Comparison of ENCODE assay signal across 21 cellular contexts in the genomic region with DNA sequence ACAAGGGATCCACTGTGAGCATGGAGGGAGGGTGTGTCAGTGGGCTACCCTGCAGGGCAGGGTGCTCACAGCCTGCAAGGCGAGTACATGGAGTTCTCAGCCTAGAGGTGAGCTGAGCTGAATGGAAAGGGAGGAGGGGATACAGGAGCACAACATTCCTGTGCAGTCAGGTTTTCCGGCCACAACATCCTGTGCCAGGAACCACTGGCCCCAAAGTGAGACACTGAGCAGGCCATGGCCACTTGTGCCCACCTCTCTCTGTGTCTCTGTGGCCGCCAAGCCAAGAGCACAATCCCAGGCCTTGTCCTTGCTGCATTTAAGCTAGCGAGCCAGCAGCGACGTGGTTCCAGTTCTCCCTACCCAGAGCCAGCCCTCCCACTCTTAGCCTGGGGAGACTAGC. TPM values are rescaled to one million over a fixed set of nuclear protein-coding genes. Genes with fewer than 3 reads are reported as not detected.
A peak's percentile ranks its signal among the peaks of the same experiment; 100 is the strongest.
DNase-seq lines count a peak whose midpoint lies in the region; ATAC-seq, FAIRE-seq and TF ChIP-seq lines count a peak whose summit lies in the region.
"Had no signal": no experiment of that assay in that cellular context is flagged by ENCODE, and none has a peak within 500 bp of the region (broad histone marks: within the 10 kb centered on the region; RNA-seq: fewer than 3 reads in every experiment).

No MANE protein-coding gene starts in this region.

- BruUV-seq in PC-3 (replicated peaks; lab: Mats Ljungman, UMichigan) = no TSS peak

- ATAC-seq in PC-3 = peak; percentile 64
- ATAC-seq: left cardiac atrium, Right ventricle myocardium inferior, sciatic nerve had no signal

- no peaks in the 10 kb centered on the region for H3K79me2 ChIP-seq in PC-3 (ENCODE audit: low read length)

- no peak for FAIRE-seq in GM12892 (lab: Jason Lieb, UNC)
- FAIRE-seq: G401.6 had no signal

- H2AFZ ChIP-seq in PC-3 (ENCODE audit: low read length) = peak overlapping the region; percentile 48; the same call in 1 of the 2 replicates

- no peak overlapping the region for H3K4me3 Mint-ChIP-seq in dendritic cell treated with granulocyte-macrophage colony-stimulating factor and Interleukin-4, amounts not matched to agents 40 ng/mL and 50 ng/mL, for 4 days

- H3K36me3 ChIP-seq in PC-3 (ENCODE audit: low read depth, low read length) = no peaks in the 10 kb centered on the region
- H3K36me3 ChIP-seq in neutrophil = peaks cover 18% of the 10 kb centered on the region

- H4K20me1 ChIP-seq in PC-3 (ENCODE audit: low read length) = no peaks in the 10 kb centered on the region

- peak overlapping the region; percentile 70 for H3K27ac Mint-ChIP-seq in dendritic cell treated with granulocyte-macrophage colony-stimulating factor and Interleukin-4, amounts not matched to agents 40 ng/mL and 50 ng/mL, for 4 days
- H3K27ac Mint-ChIP-seq: activated T-helper 2 cell treated with anti-CD3 and anti-CD28 coated beads, Interferon-gamma antibody, Interleukin-2, Interleukin-4, amounts not matched to agents 10 μg/mL and 5 μg/mL and 100 μg/mL, durations not matched to agents 14 hours and 24 hours and 36 hours had no signal

- H3K9me2 ChIP-seq in PC-3 (replicated peaks; ENCODE audit: low read length) = no peaks in the 10 kb centered on the region

- CTCF ChIA-PET in PC-3 (lab: Charles Lee) = no interaction called here

- no peak overlapping the region for H3K27ac ChIP-seq in PC-3 (ENCODE audit: low read length)
- H3K27ac ChIP-seq in neutrophil = peak overlapping the region; percentile 85

- no peaks in the 10 kb centered on the region for H3F3A ChIP-seq in PC-3 (ENCODE audit: low read length, unreplicated experiment)

- H3K4me1 ChIP-seq in PC-3 (ENCODE audit: insufficient read depth, low read length) = peaks cover 9% of the 10 kb centered on the region
- H3K4me1 ChIP-seq in neutrophil (ENCODE audit: control insufficient read depth in 1 of 2, insufficient read depth in 1 of 2, low read depth in 1 of 2, low read length in 1 of 2) = peaks cover 63% of the 10 kb centered on the region in 2 experiments

- intact Hi-C loops in PC-3 (cut with micrococcal nuclease) = no loop called here
- intact Hi-C loops in dendritic cell treated with granulocyte-macrophage colony-stimulating factor and Interleukin-4, amounts not matched to agents 40 ng/mL and 50 ng/mL, for 4 days (cut with micrococcal nuclease) = no loop called here

- DNase-seq in GM12892 (ENCODE audit: insufficient read length) (no peak), PC-3 (peak; percentile 63), NCI-H2227 (lab: John Stamatoyannopoulos, UW; ENCODE audit: unreplicated experiment) (no peak), NCI-H1105 (lab: John Stamatoyannopoulos, UW) (no peak)
- DNase-seq in activated effector memory CD4-positive, alpha-beta T cell treated with anti-CD3 and anti-CD28 coated beads, Interleukin-2, amount 50 U/mL, for 16 hours = no peak
- DNase-seq: activated CD4-positive, CD25-positive, alpha-beta regulatory T cell; activated CD8-positive, alpha-beta memory T cell treated with anti-CD3 and anti-CD28 coated beads for 24 hours; amygdala; cerebellar nuclear complex; GOT3; left cardiac atrium; mucosa of descending colon; occipital lobe had no signal

- H3K9me3 Mint-ChIP-seq in dendritic cell treated with granulocyte-macrophage colony-stimulating factor and Interleukin-4, amounts not matched to agents 40 ng/mL and 50 ng/mL, for 4 days = no peaks in the 10 kb centered on the region
- H3K9me3 Mint-ChIP-seq: activated T-helper 2 cell treated with anti-CD3 and anti-CD28 coated beads, Interferon-gamma antibody, Interleukin-2, Interleukin-4, amounts not matched to agents 10 μg/mL and 5 μg/mL and 100 μg/mL, durations not matched to agents 14 hours and 24 hours and 36 hours had no signal

- H3K4me3 ChIP-seq in PC-3 (ENCODE audit: low read length) (no peak overlapping the region), neutrophil (ENCODE audit: low read depth in 1 of 2, low read length in 1 of 2) (no peak overlapping the region)
- H3K4me3 ChIP-seq: mucosa of descending colon had no signal

- TF ChIP-seq CTCF in PC-3 (conservative IDR thresholded peaks at IDR 0.05; ENCODE audit: low read depth, low read length) (no peak), neutrophil (IDR thresholded peaks at IDR 0.05) (no peak)

- H3K9me3 ChIP-seq in PC-3 (ENCODE audit: low read length) (no peaks in the 10 kb centered on the region), neutrophil (no peaks in the 10 kb centered on the region)
- H3K9me3 ChIP-seq: mucosa of descending colon had no signal

- POLR2A ChIA-PET in PC-3 (lab: Charles Lee; ENCODE audit: unreplicated experiment) = no interaction called here

- no peaks in the 10 kb centered on the region for H3K27me3 Mint-ChIP-seq in dendritic cell treated with granulocyte-macrophage colony-stimulating factor and Interleukin-4, amounts not matched to agents 40 ng/mL and 50 ng/mL, for 4 days

- H3K9ac ChIP-seq in PC-3 (ENCODE audit: low read length) = no peak overlapping the region

- peaks cover 69% of the 10 kb centered on the region for H3K4me1 Mint-ChIP-seq in dendritic cell treated with granulocyte-macrophage colony-stimulating factor and Interleukin-4, amounts not matched to agents 40 ng/mL and 50 ng/mL, for 4 days (ENCODE audit: low read depth)

- H3K36me3 Mint-ChIP-seq in dendritic cell treated with granulocyte-macrophage colony-stimulating factor and Interleukin-4, amounts not matched to agents 40 ng/mL and 50 ng/mL, for 4 days (ENCODE audit: low read depth) = peaks cover 29% of the 10 kb centered on the region

- peak; percentile 12; the same call in 1 of the 2 replicates for TF ChIP-seq POLR2A in GM12892 (IDR thresholded peaks at IDR 0.05; ENCODE audit: low read depth, low read length)

- H3K4me2 ChIP-seq in PC-3 (ENCODE audit: low read length) = peak overlapping the region; percentile 6; the same call in 1 of the 2 replicates

- H3K27me3 ChIP-seq in PC-3 (ENCODE audit: low read length) (no peaks in the 10 kb centered on the region), neutrophil (no peaks in the 10 kb centered on the region)

RNA-seq across cellular contexts. Expression of gene DOK1, which starts 6.1 kb away (rescaled TPM):
- polyA plus RNA-seq in GM12892 (2012; ENCODE audit: missing spikeins) = 30.5 TPM
- 4.7 and 6.0 TPM in 2 replicates for total RNA-seq in PC-3 (2014; rRNA removed)

RNA-seq across cellular contexts. Expression of gene LOXL3, which starts 6.8 kb away (rescaled TPM):
- polyA plus RNA-seq in GM12892 (2012; ENCODE audit: missing spikeins) = 21.0 TPM
- 5.8 and 12.4 TPM in 2 replicates for total RNA-seq in PC-3 (2014; rRNA removed)

RNA-seq across cellular contexts. Expression of gene HTRA2, which starts 30.9 kb away (rescaled TPM):
- polyA plus RNA-seq in GM12892 (2012; ENCODE audit: missing spikeins) = 56.6 TPM
- 71.8 and 77.5 TPM in 2 replicates for total RNA-seq in PC-3 (2014; rRNA removed)

RNA-seq across cellular contexts. Expression of gene AUP1, which starts 31.1 kb away (rescaled TPM):
- polyA plus RNA-seq in GM12892 (2012; ENCODE audit: missing spikeins) = 82.7 TPM
- 218 and 233 TPM in 2 replicates for total RNA-seq in PC-3 (2014; rRNA removed)

RNA-seq across cellular contexts. Expression of gene DQX1, which starts 34.6 kb away (rescaled TPM):
- 0.93 TPM for polyA plus RNA-seq in GM12892 (2012; ENCODE audit: missing spikeins)
- total RNA-seq in PC-3 (2014; rRNA removed) = 0.07 and 0.63 TPM in 2 replicates
- total RNA-seq: fibroblast of villous mesenchyme, left cardiac atrium, occipital lobe, Right ventricle myocardium inferior, sciatic nerve, subcutaneous adipose tissue had no signal
